ENCODE assay signal across 9 cellular contexts in the genomic region with DNA sequence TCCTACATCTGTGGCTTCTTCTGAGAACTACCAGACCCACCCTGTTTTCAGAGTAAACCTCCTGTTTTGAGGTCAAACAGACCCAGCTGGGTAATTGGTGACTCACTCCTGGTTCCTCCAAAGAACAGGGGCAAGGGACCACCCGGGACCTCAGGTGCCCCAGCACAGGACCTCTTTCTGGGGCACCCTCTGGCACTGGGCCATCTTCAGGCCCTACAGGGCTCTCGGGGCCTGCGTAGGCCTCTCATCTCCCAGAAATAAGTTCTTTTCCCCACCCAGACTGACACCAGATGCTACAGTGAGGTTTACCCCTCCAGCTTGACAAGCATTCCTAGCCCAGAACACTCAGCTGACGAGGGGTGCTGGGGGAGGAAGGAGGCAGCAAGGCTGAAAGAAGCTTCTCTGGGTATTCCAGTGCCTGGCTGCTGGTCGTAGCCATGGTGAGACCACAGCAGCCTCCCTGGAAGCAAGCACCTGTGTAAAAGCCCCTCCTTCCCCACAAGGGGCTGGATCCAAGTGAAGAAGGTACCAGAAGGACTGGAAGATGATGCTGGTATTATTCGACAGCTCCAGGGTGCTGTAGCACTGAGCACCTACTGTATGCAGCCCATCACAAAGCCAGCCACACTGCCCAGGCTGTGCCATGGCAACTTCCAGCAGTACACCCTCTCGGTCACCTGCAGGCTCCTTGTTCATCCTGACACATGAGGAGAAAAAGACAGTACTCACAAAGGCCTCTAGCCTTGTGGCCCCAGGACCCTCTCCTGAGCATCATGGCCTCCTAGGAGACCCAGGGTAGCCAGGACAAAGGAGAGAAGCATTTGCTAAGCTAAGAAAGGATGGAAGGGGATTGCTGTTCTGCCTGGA. TPM values are rescaled to one million over a fixed set of nuclear protein-coding genes. Genes with fewer than 3 reads are reported as not detected.
DNase-seq lines count a peak whose midpoint lies in the region; ATAC-seq and TF ChIP-seq lines count a peak whose summit lies in the region.
"Had no signal": no experiment of that assay in that cellular context is flagged by ENCODE, and none has a peak within 500 bp of the region (broad histone marks: within the 10 kb centered on the region; RNA-seq: fewer than 3 reads in every experiment).

No MANE protein-coding gene starts in this region.

- ATAC-seq in HG02642 (IDR thresholded peaks at IDR 0.05; ENCODE audit: poor library complexity, unreplicated experiment) = peak; percentile 24
- no peak for ATAC-seq in HG03280 (IDR thresholded peaks at IDR 0.05; ENCODE audit: unreplicated experiment)
- ATAC-seq in GM21526 (IDR thresholded peaks at IDR 0.05; ENCODE audit: low FRiP score, unreplicated experiment) = no peak

- no peaks in the 10 kb centered on the region for H4K20me1 ChIP-seq in neural progenitor cell (ENCODE audit: low read depth)

- H3K27ac Mint-ChIP-seq in neural progenitor cell (no peak overlapping the region), Calu3 (ENCODE audit: unreplicated experiment) (no peak overlapping the region)

- no peak overlapping the region for H3K4me2 ChIP-seq in neural progenitor cell

- CTCF ChIA-PET in Calu3 (lab: Charles Lee) = interaction anchor here (1.1 kb wide), 1 partner anchor 43 kb away, joined by 4 read pairs; no protein-coding TSS in a partner anchor

- no peaks in the 10 kb centered on the region for H3K36me3 Mint-ChIP-seq in neural progenitor cell
- H3K36me3 Mint-ChIP-seq in Calu3 (ENCODE audit: insufficient read depth, unreplicated experiment) = peaks cover 20% of the 10 kb centered on the region

- no peak overlapping the region for H3K27ac ChIP-seq in neural progenitor cell

- BruUV-seq in Calu3 (replicated peaks; lab: Mats Ljungman, UMichigan) = no TSS peak

- peaks cover 14% of the 10 kb centered on the region for H3K4me1 Mint-ChIP-seq in neural progenitor cell
- peaks cover 39% of the 10 kb centered on the region for H3K4me1 Mint-ChIP-seq in Calu3 (ENCODE audit: low read depth, unreplicated experiment)

- H3K36me3 ChIP-seq in neural progenitor cell = no peaks in the 10 kb centered on the region

- no peak overlapping the region for H3K9ac ChIP-seq in neural progenitor cell

- peaks cover 9% of the 10 kb centered on the region for H3K4me1 ChIP-seq in neural progenitor cell

- H3K27me3 Mint-ChIP-seq in neural progenitor cell (ENCODE audit: insufficient read depth, low read depth) (peaks cover 10% of the 10 kb centered on the region), Calu3 (ENCODE audit: unreplicated experiment) (no peaks in the 10 kb centered on the region)

- peak overlapping the region; percentile 86; the same call in 1 of the 2 replicates for H3K4me3 ChIP-seq in GM12865 (ENCODE audit: low read depth, low read length)
- no peak overlapping the region for H3K4me3 ChIP-seq in neural progenitor cell

- intact Hi-C loops in Calu3 (cut with micrococcal nuclease; ENCODE audit: unreplicated experiment) = no loop called here

- H3K9me3 Mint-ChIP-seq in neural progenitor cell = no peaks in the 10 kb centered on the region
- no peaks in the 10 kb centered on the region for H3K9me3 Mint-ChIP-seq in Calu3 (ENCODE audit: low read depth, unreplicated experiment)

- peaks cover 3% of the 10 kb centered on the region for H3F3A ChIP-seq in neural progenitor cell (ENCODE audit: low read depth)

- H3K4me3 Mint-ChIP-seq in neural progenitor cell (no peak overlapping the region), Calu3 (ENCODE audit: low read depth, unreplicated experiment) (no peak overlapping the region)

- peak; percentile 70 for DNase-seq in GM12865 (ENCODE audit: low read depth)
- peak; percentile 40 for DNase-seq in activated CD8-positive, alpha-beta memory T cell treated with anti-CD3 and anti-CD28 coated beads, Interleukin-2, amount 50 U/mL, for 4 hours
- DNase-seq in neural progenitor cell (ENCODE audit: low spot score) = peak; percentile 0
- no peak for DNase-seq in Calu3
- no peak for DNase-seq in NCI-H774 (lab: John Stamatoyannopoulos, UW)

- no peaks in the 10 kb centered on the region for H3K79me2 ChIP-seq in neural progenitor cell (ENCODE audit: low read depth)

- H2AFZ ChIP-seq in neural progenitor cell (replicated peaks) = no peak overlapping the region

- peaks cover 8% of the 10 kb centered on the region for H3K27me3 ChIP-seq in neural progenitor cell

- TF ChIP-seq CTCF in GM12865 (IDR thresholded peaks at IDR 0.05; ENCODE audit: insufficient read depth, low read depth, low read length, missing control alignments) (no peak), neural progenitor cell (IDR thresholded peaks at IDR 0.05) (no peak), Calu3 (IDR thresholded peaks at IDR 0.05; ENCODE audit: unreplicated experiment) (no peak)

- H3K9me3 ChIP-seq in neural progenitor cell (ENCODE audit: low read depth) = no peaks in the 10 kb centered on the region

RNA-seq across cellular contexts. Expression of gene ALOX5, which starts 47.4 kb away (rescaled TPM):
- 0.96 and 1.6 TPM in 2 replicates for total RNA-seq in neural progenitor cell (ENCODE audit: low replicate concordance)
- 44.9 and 57.0 TPM in 2 replicates for total RNA-seq in Calu3 (2022)
- total RNA-seq: myocyte had no signal

Comparison
In these comparisons a context has a peak if more than half of its experiments do, and no peak if none do; other contexts are left out.
1. DNase-seq: peak in GM12865 (single experiment), activated CD8-positive, alpha-beta memory T cell treated with anti-CD3 and anti-CD28 coated beads, Interleukin-2, amount 50 U/mL, for 4 hours (single experiment) and neural progenitor cell (single experiment); none in Calu3 (single experiment) and NCI-H774 (single experiment).
2. RNA of gene ALOX5, which starts 47.4 kb away (total RNA-seq): 44.9 to 57.0 TPM in Calu3; 0.96 to 1.6 TPM in neural progenitor cell; every median in the first group is over 10 times any median in the second.